In the genomic region with DNA sequence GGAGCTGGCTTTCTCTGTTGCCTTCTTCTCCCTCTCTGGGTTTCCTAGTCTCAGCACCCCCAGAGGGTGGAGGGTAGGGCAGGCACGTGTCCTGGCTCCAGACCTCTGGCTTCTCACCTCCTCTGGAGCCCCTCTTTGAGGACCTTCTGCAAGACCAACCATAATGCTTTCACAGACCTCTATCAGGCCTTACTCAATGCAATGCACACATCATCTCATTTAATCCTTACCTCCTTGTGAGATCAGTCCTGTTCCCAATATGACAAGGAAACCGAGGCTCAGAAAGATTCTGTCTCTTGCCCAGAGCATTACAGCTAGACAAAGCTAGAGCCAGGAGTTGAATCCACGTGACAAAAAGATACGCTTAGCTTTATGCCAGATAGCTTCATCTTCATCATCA, we compare ENCODE assay signal across 14 cellular contexts. TPM values are rescaled to one million over a fixed set of nuclear protein-coding genes. Genes with fewer than 3 reads are reported as not detected.
"Had no signal": no experiment of that assay in that cellular context is flagged by ENCODE, and none has a peak within 500 bp of the region (broad histone marks: within the 10 kb centered on the region; RNA-seq: fewer than 3 reads in every experiment).

No MANE protein-coding gene starts in this region.

- H3K27me3 ChIP-seq: sigmoid colon had no signal

- DNase-seq: effector CD4-positive, alpha-beta T cell; foreskin melanocyte; head of caudate nucleus; hippocampal formation; left colon; mammary epithelial cell; naive thymus-derived CD4-positive, alpha-beta T cell; nephron progenitor cell; posterior cingulate gyrus; sigmoid colon; small intestine; stimulated activated CD4-positive, alpha-beta T cell treated with anti-CD3 and anti-CD28 coated beads, Interleukin-12 subunit alpha, Interleukin-12 subunit beta, amount 100 ng/mL, for 4 hours; stimulated activated naive CD4-positive, alpha-beta T cell treated with Interleukin-2 at 50 U/mL for 16 hours; trophoblast cell had no signal

- H3K4me3 ChIP-seq: sigmoid colon had no signal

- H3K9me3 ChIP-seq: sigmoid colon had no signal

- H3K27ac ChIP-seq: sigmoid colon had no signal

RNA-seq across cellular contexts. Expression of gene ATOH8, which starts 8.2 kb away (rescaled TPM):
- total RNA-seq: mammary epithelial cell had no signal
- polyA plus RNA-seq: mammary epithelial cell; naive thymus-derived CD4-positive, alpha-beta T cell had no signal
